ENCODE assay signal across 1 cellular context in genomic region chr14:22838631-22839041, GRCh38.
TF ChIP-seq lines count a peak whose summit lies in the region.

No MANE protein-coding gene starts in this region.

TF ChIP-seq in GM12878, 131 proteins besides CTCF, POLR2A, EP300 and RAD21:
- no peak for TF ChIP-seq NR2C1 (IDR thresholded peaks at IDR 0.05)
- peak; percentile 50; the same call in 1 of the 2 replicates for TF ChIP-seq CBFB (IDR thresholded peaks at IDR 0.05; ENCODE audit: low read depth)
- TF ChIP-seq BCL11A (IDR thresholded peaks at IDR 0.05; ENCODE audit: low read depth, low read length), result no peak
- TF ChIP-seq SKIL (IDR thresholded peaks at IDR 0.05; ENCODE audit: low read depth, poor library complexity, severe bottlenecking), result no peak
- TF ChIP-seq SPI1 (IDR thresholded peaks at IDR 0.05; ENCODE audit: borderline replicate concordance, insufficient read depth, low read depth, low read length), result peak; percentile 11; the same call in 1 of the 2 replicates
- 0 out of 3 replicates have a peak, but pooled peaks of 1 of the 2 experiments have one; percentile 10 for TF ChIP-seq EGR1 (IDR thresholded peaks at IDR 0.05; ENCODE audit: borderline replicate concordance in 1 of 2, low read depth in 2 of 2, low read length in 2 of 2)
- no peak for TF ChIP-seq MTA3 (IDR thresholded peaks at IDR 0.05; ENCODE audit: borderline replicate concordance, low read length)
- TF ChIP-seq ESRRA (IDR thresholded peaks at IDR 0.05; ENCODE audit: low read length), result no peak
- no peak for TF ChIP-seq MYB (IDR thresholded peaks at IDR 0.05; ENCODE audit: borderline replicate concordance, low read depth, low read length)
- TF ChIP-seq TCF3 (IDR thresholded peaks at IDR 0.05; ENCODE audit: borderline replicate concordance, insufficient read depth, low read depth, low read length), result no peak
- TF ChIP-seq YBX1 (IDR thresholded peaks at IDR 0.05), result no peak
- TF ChIP-seq PRDM15 (CRISPR knock-in tag; IDR thresholded peaks at IDR 0.05), result no peak
- no peak for TF ChIP-seq SMAD1 (IDR thresholded peaks at IDR 0.05; ENCODE audit: low read depth, partially characterized antibody)
- TF ChIP-seq FOXK2 (IDR thresholded peaks at IDR 0.05), result no peak
- no peak for TF ChIP-seq MTA2 (IDR thresholded peaks at IDR 0.05; ENCODE audit: low read depth)
- peak; percentile 86 for TF ChIP-seq RUNX3 (IDR thresholded peaks at IDR 0.05; ENCODE audit: low read length)
- no peak for TF ChIP-seq NBN (IDR thresholded peaks at IDR 0.05)
- TF ChIP-seq NKRF (conservative IDR thresholded peaks at IDR 0.05), result no peak
- 0 out of 4 replicates have a peak, but pooled peaks of 1 of the 2 experiments have one; percentile 18 for TF ChIP-seq IKZF2 (IDR thresholded peaks at IDR 0.05)
- peak; percentile 77 for TF ChIP-seq EED (IDR thresholded peaks at IDR 0.05; ENCODE audit: low read depth)
